9 cellular contexts compared by ENCODE assay signal in genomic region chr4:169070071-169070894, GRCh38.
DNase-seq lines count a peak whose midpoint lies in the region; ATAC-seq, FAIRE-seq and TF ChIP-seq lines count a peak whose summit lies in the region.
"Had no signal": no experiment of that assay in that cellular context is flagged by ENCODE, and none has a peak within 500 bp of the region (broad histone marks: within the 10 kb centered on the region; RNA-seq: fewer than 3 reads in every experiment).

No MANE protein-coding gene starts in this region.

- no peak for FAIRE-seq in D721Med (lab: Jason Lieb, UNC)
- FAIRE-seq: endometrium had no signal

- no peaks in the 10 kb centered on the region for H3K27me3 ChIP-seq in mucosa of stomach (ENCODE audit: control insufficient read depth, insufficient read depth, low read length)

- peaks cover 20% of the 10 kb centered on the region for H3K4me1 ChIP-seq in mucosa of stomach (ENCODE audit: control insufficient read depth, insufficient read depth, low read length)

- no peak for TF ChIP-seq CTCF in D721Med (IDR thresholded peaks at IDR 0.05; ENCODE audit: insufficient read depth, missing control alignments)

- H3K9ac ChIP-seq in mucosa of stomach (ENCODE audit: low read length), result peak overlapping the region; percentile 57

- no peaks in the 10 kb centered on the region for H3K36me3 ChIP-seq in mucosa of stomach (ENCODE audit: control insufficient read depth, insufficient read depth, low read length)

- ATAC-seq in GM21825 (IDR thresholded peaks at IDR 0.05; ENCODE audit: unreplicated experiment), result no peak

- H3K9me3 ChIP-seq in mucosa of stomach (ENCODE audit: control insufficient read depth, low read length), result no peaks in the 10 kb centered on the region

- peak overlapping the region; percentile 40 for H3K4me3 ChIP-seq in mucosa of stomach (ENCODE audit: low read length)

- DNase-seq in D721Med (ENCODE audit: insufficient read length, low spot score) (peak; percentile 37), NCI-H2107 (lab: John Stamatoyannopoulos, UW) (peak; percentile 8), ecto neural progenitor cell (ENCODE audit: low spot score) (peak; percentile 66), cerebellum (ENCODE audit: low spot score) (no peak), GDM1 (lab: John Stamatoyannopoulos, UW) (no peak)
- no peak for DNase-seq in stimulated activated CD4-positive, alpha-beta T cell treated with anti-CD3 and anti-CD28 coated beads, Interleukin-2, amount 100 ng/mL, for 24 hours

Comparison
In these comparisons a context has a peak if more than half of its experiments do, and no peak if none do; other contexts are left out.
1. DNase-seq: peak in D721Med (single experiment), NCI-H2107 (single experiment) and ecto neural progenitor cell (single experiment); none in cerebellum (single experiment), GDM1 (single experiment) and stimulated activated CD4-positive, alpha-beta T cell treated with anti-CD3 and anti-CD28 coated beads, Interleukin-2, amount 100 ng/mL, for 24 hours (0 of 2).